In the genomic region with DNA sequence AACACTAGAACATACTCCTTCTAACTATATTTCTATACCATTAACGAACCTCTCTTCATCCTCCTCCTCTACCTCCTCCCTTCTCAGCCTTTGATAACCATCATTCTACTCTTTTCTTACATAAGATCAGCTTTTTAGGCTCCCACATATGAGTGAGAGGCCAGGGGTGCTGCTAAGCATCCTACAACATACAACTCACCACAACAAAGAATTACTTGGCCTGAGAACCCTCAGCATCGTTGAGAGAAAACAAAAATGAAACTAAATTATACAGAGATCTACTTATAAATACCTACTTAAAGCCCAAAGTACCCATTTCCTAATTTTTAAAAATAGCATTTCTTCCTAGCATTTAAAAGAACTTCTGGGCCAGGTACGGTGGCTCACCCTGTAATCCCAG, we compare ENCODE assay signal across 13 cellular contexts.
A peak's percentile ranks its signal among the peaks of the same experiment; 100 is the strongest.
DNase-seq lines count a peak whose midpoint lies in the region; ATAC-seq and TF ChIP-seq lines count a peak whose summit lies in the region.
"Had no signal": no experiment of that assay in that cellular context is flagged by ENCODE, and none has a peak within 500 bp of the region (broad histone marks: within the 10 kb centered on the region; RNA-seq: fewer than 3 reads in every experiment).

No MANE protein-coding gene starts in this region.

- TF ChIP-seq CTCF in OCI-LY3 (IDR thresholded peaks at IDR 0.05; ENCODE audit: low read depth, low read length), result no peak

- H3K9ac ChIP-seq in OCI-LY3 (ENCODE audit: low read length), result no peak overlapping the region

- no peaks in the 10 kb centered on the region for H3K9me3 ChIP-seq in OCI-LY3 (ENCODE audit: insufficient read depth, low read length)
- H3K9me3 ChIP-seq: ascending aorta, uterus had no signal

- H3K4me1 ChIP-seq in OCI-LY3 (ENCODE audit: low read length), result peaks cover 5% of the 10 kb centered on the region; the same call in 1 of the 2 replicates
- H3K4me1 ChIP-seq: ascending aorta, uterus had no signal

- peak overlapping the region; percentile 58 for H3K4me2 ChIP-seq in OCI-LY3 (ENCODE audit: low read length)

- no peaks in the 10 kb centered on the region for H3K27me3 Mint-ChIP-seq in activated CD4-positive, alpha-beta T cell treated with anti-CD3 and anti-CD28 coated beads, Interleukin-2, amount 10 ng/mL, durations not matched to agents 24 days and 14 days
- no peaks in the 10 kb centered on the region for H3K27me3 Mint-ChIP-seq in naive thymus-derived CD8-positive, alpha-beta T cell

- peaks cover 10% of the 10 kb centered on the region for H3K4me1 Mint-ChIP-seq in activated CD4-positive, alpha-beta T cell treated with anti-CD3 and anti-CD28 coated beads, Interleukin-2, amount 10 ng/mL, durations not matched to agents 24 days and 14 days
- peaks cover 6 to 16% (median 9%) of the 10 kb centered on the region in 4 donors for H3K4me1 Mint-ChIP-seq in naive thymus-derived CD8-positive, alpha-beta T cell

- H3K9me3 Mint-ChIP-seq in activated CD4-positive, alpha-beta T cell treated with anti-CD3 and anti-CD28 coated beads, Interleukin-2, amount 10 ng/mL, durations not matched to agents 24 days and 14 days, result no peaks in the 10 kb centered on the region
- no peaks in the 10 kb centered on the region for H3K9me3 Mint-ChIP-seq in naive thymus-derived CD8-positive, alpha-beta T cell

- intact Hi-C loops in activated CD4-positive, alpha-beta T cell treated with anti-CD3 and anti-CD28 coated beads, Interleukin-2, amount 10 ng/mL, durations not matched to agents 24 days and 14 days (cut with micrococcal nuclease), result no loop called here

- H3K4me3 Mint-ChIP-seq in activated CD4-positive, alpha-beta T cell treated with anti-CD3 and anti-CD28 coated beads, Interleukin-2, amount 10 ng/mL, durations not matched to agents 24 days and 14 days, result peak overlapping the region; percentile 29
- H3K4me3 Mint-ChIP-seq in naive thymus-derived CD8-positive, alpha-beta T cell, result peak overlapping the region; percentile 2 to 62 (median 30)

- no peak overlapping the region for H3K27ac ChIP-seq in OCI-LY3 (ENCODE audit: low read length)
- H3K27ac ChIP-seq: ascending aorta, uterus had no signal

- H3K27me3 ChIP-seq in OCI-LY3 (ENCODE audit: low read depth, low read length), result no peaks in the 10 kb centered on the region
- H3K27me3 ChIP-seq: ascending aorta, uterus had no signal

- H2AFZ ChIP-seq in OCI-LY3 (ENCODE audit: low read depth, low read length), result no peak overlapping the region

- H4K20me1 ChIP-seq in OCI-LY3 (ENCODE audit: insufficient read depth, low read length), result no peaks in the 10 kb centered on the region

- H3K36me3 Mint-ChIP-seq in activated CD4-positive, alpha-beta T cell treated with anti-CD3 and anti-CD28 coated beads, Interleukin-2, amount 10 ng/mL, durations not matched to agents 24 days and 14 days (ENCODE audit: low read depth), result peaks cover 5% of the 10 kb centered on the region
- peaks cover 5 to 26% (median 12%) of the 10 kb centered on the region in 3 donors for H3K36me3 Mint-ChIP-seq in naive thymus-derived CD8-positive, alpha-beta T cell

- H3K4me3 ChIP-seq in OCI-LY3 (ENCODE audit: low read length), result peak overlapping the region; percentile 10
- H3K4me3 ChIP-seq: ascending aorta, uterus had no signal

- DNase-seq in activated CD4-positive, alpha-beta T cell treated with anti-CD3 and anti-CD28 coated beads, Interleukin-2, amount 10 ng/mL, durations not matched to agents 24 days and 14 days, result peak; percentile 79
- DNase-seq in activated CD4-positive, alpha-beta T cell treated with anti-CD3 and anti-CD28 coated beads, Interleukin-2, amount 50 U/mL, for 1 hour, result no peak
- peak in 4 of 10 donors; percentile 13 to 62 (median 33) for DNase-seq in naive thymus-derived CD8-positive, alpha-beta T cell
- DNase-seq in globus pallidus (ENCODE audit: low spot score), result no peak
- DNase-seq in AG20443 (ENCODE audit: low spot score), result no peak
- DNase-seq: activated CD4-positive, alpha-beta T cell treated with anti-CD3 and anti-CD28 coated beads, Interleukin-2, amount 50 U/mL, for 4 hours; NCI-H226; uterus had no signal

- ATAC-seq in GM21529 (IDR thresholded peaks at IDR 0.05; ENCODE audit: unreplicated experiment), result peak; percentile 76
- ATAC-seq in naive thymus-derived CD8-positive, alpha-beta T cell, result peak in 1 of 2 donors; percentile 90
- ATAC-seq in HG03045 (IDR thresholded peaks at IDR 0.05; ENCODE audit: unreplicated experiment), result no peak
- ATAC-seq: Panc1 had no signal

- no peak overlapping the region for H3K27ac Mint-ChIP-seq in activated CD4-positive, alpha-beta T cell treated with anti-CD3 and anti-CD28 coated beads, Interleukin-2, amount 10 ng/mL, durations not matched to agents 24 days and 14 days
- H3K27ac Mint-ChIP-seq in naive thymus-derived CD8-positive, alpha-beta T cell, result peak overlapping the region in 9 of 10 donors; percentile 1 to 75 (median 23)

- POLR2A ChIA-PET in naive thymus-derived CD8-positive, alpha-beta T cell (lab: Charles Lee), result no interaction called here

- H3K36me3 ChIP-seq in OCI-LY3 (replicated peaks; ENCODE audit: low read depth, low read length), result no peaks in the 10 kb centered on the region
- H3K36me3 ChIP-seq: ascending aorta, uterus had no signal

- no peaks in the 10 kb centered on the region for H3K79me2 ChIP-seq in OCI-LY3 (ENCODE audit: low read length)
